In genomic region chr10:119198438-119198837, GRCh38 we compare ENCODE assay signal across 9 cellular contexts. TPM values are rescaled to one million over a fixed set of nuclear protein-coding genes. Genes with fewer than 3 reads are reported as not detected.
DNase-seq lines count a peak whose midpoint lies in the region; ATAC-seq, FAIRE-seq and TF ChIP-seq lines count a peak whose summit lies in the region.
"Had no signal": no experiment of that assay in that cellular context is flagged by ENCODE, and none has a peak within 500 bp of the region (broad histone marks: within the 10 kb centered on the region; RNA-seq: fewer than 3 reads in every experiment).

No MANE protein-coding gene starts in this region.

- H3K9me3 Mint-ChIP-seq in astrocyte (ENCODE audit: unreplicated experiment) = no peaks in the 10 kb centered on the region

- TF ChIP-seq CTCF in MM.1S (IDR thresholded peaks at IDR 0.05; ENCODE audit: low read length) = peak; percentile 64
- TF ChIP-seq CTCF in astrocyte (IDR thresholded peaks at IDR 0.05; ENCODE audit: insufficient read depth, low read depth, low read length) = peak; percentile 12

- no peak overlapping the region for H2BK15ac ChIP-seq in mesenchymal stem cell (ENCODE audit: low read depth, poor library complexity, severe bottlenecking)

- no peak overlapping the region for H2AK5ac ChIP-seq in mesenchymal stem cell (ENCODE audit: low read length, severe bottlenecking)

- H3K4me3 Mint-ChIP-seq in astrocyte (ENCODE audit: unreplicated experiment) = no peak overlapping the region

- no peak for ATAC-seq in HG03280 (IDR thresholded peaks at IDR 0.05; ENCODE audit: unreplicated experiment)

- no peak overlapping the region; the same call in 1 of the 2 replicates for H3K4me3 ChIP-seq in MM.1S (ENCODE audit: low read length)
- no peak overlapping the region for H3K4me3 ChIP-seq in astrocyte (ENCODE audit: insufficient read depth, low read depth, low read length)
- no peak overlapping the region for H3K4me3 ChIP-seq in mesenchymal stem cell (ENCODE audit: insufficient read depth in 1 of 2, low read depth in 1 of 2, low read length in 2 of 2)

- FAIRE-seq in astrocyte (lab: Jason Lieb, UNC) = no peak

- no peak overlapping the region for H2BK5ac ChIP-seq in mesenchymal stem cell (ENCODE audit: low read depth, low read length, poor library complexity, severe bottlenecking)

- peak overlapping the region; percentile 80 for H3K27ac Mint-ChIP-seq in astrocyte (ENCODE audit: unreplicated experiment)

- H3K27me3 ChIP-seq in MM.1S (replicated peaks; ENCODE audit: insufficient read depth, low read length) (no peaks in the 10 kb centered on the region), astrocyte (ENCODE audit: insufficient read depth, low read length) (peaks cover 4% of the 10 kb centered on the region), mesenchymal stem cell (ENCODE audit: control insufficient read depth in 1 of 2, insufficient read depth in 1 of 2, low read length in 2 of 2) (peaks cover 0 to 5% of the 10 kb centered on the region in 2 experiments)

- no peak overlapping the region for H3K18ac ChIP-seq in mesenchymal stem cell (ENCODE audit: low read depth in 1 of 2, low read length in 2 of 2)

- no peaks in the 10 kb centered on the region for H3K9me2 ChIP-seq in MM.1S (replicated peaks; ENCODE audit: insufficient read depth, low read length)

- H3K79me1 ChIP-seq in mesenchymal stem cell (replicated peaks; ENCODE audit: low read length, poor library complexity, severe bottlenecking) = no peaks in the 10 kb centered on the region

- H3K4ac ChIP-seq in mesenchymal stem cell (ENCODE audit: low read depth in 1 of 2, low read length in 2 of 2) = peak overlapping the region; percentile 57 to 70

- H3K4me1 Mint-ChIP-seq in astrocyte (ENCODE audit: low read depth, unreplicated experiment) = peaks cover 8% of the 10 kb centered on the region

- H3F3A ChIP-seq in MM.1S (ENCODE audit: insufficient read depth, low read length) = no peaks in the 10 kb centered on the region

- no peak overlapping the region for H3K27ac ChIP-seq in MM.1S (ENCODE audit: low read length)
- H3K27ac ChIP-seq in astrocyte (ENCODE audit: low read depth, low read length) = no peak overlapping the region
- H3K27ac ChIP-seq in mesenchymal stem cell (ENCODE audit: low read length, poor library complexity, severe bottlenecking) = no peak overlapping the region

- H2BK12ac ChIP-seq in mesenchymal stem cell (ENCODE audit: low read length in 2 of 2) = peak overlapping the region in 1 of 2 experiments; percentile 15

- H3K14ac ChIP-seq in mesenchymal stem cell (ENCODE audit: low read length in 2 of 2) = no peak overlapping the region

- no peak overlapping the region for H2BK120ac ChIP-seq in mesenchymal stem cell (ENCODE audit: low read depth, low read length)

- WGBS in mesenchymal stem cell = 45% methylated on average over 6 of the region's 7 CpGs

- H3K36me3 ChIP-seq in MM.1S (replicated peaks; ENCODE audit: insufficient read depth, low read length) (no peaks in the 10 kb centered on the region), astrocyte (ENCODE audit: insufficient read depth, low read length) (no peaks in the 10 kb centered on the region), mesenchymal stem cell (ENCODE audit: control insufficient read depth in 1 of 2, insufficient read depth in 2 of 2, low read depth in 1 of 2, low read length in 2 of 2) (no peaks in the 10 kb centered on the region)

- peak overlapping the region; percentile 23; the same call in 1 of the 2 replicates for H3K4me2 ChIP-seq in MM.1S (ENCODE audit: low read depth, low read length)
- H3K4me2 ChIP-seq in astrocyte (ENCODE audit: low read length) = no peak overlapping the region
- H3K4me2 ChIP-seq in mesenchymal stem cell (ENCODE audit: low read length, poor library complexity, severe bottlenecking) = no peak overlapping the region

- no peak overlapping the region for H3K23ac ChIP-seq in mesenchymal stem cell (ENCODE audit: low read length in 2 of 2)

- peaks cover 17% of the 10 kb centered on the region for H3K27me3 Mint-ChIP-seq in astrocyte (ENCODE audit: low read depth, unreplicated experiment)

- H4K8ac ChIP-seq in mesenchymal stem cell (ENCODE audit: low read length) = no peak overlapping the region

- no peak overlapping the region; the same call in 1 of the 2 replicates for H2AFZ ChIP-seq in MM.1S (ENCODE audit: low read length)
- H2AFZ ChIP-seq in astrocyte (ENCODE audit: low read depth, low read length) = no peak overlapping the region
- no peak overlapping the region for H2AFZ ChIP-seq in mesenchymal stem cell (ENCODE audit: low read depth, low read length)

- H3K36me3 Mint-ChIP-seq in astrocyte (ENCODE audit: low read depth, unreplicated experiment) = no peaks in the 10 kb centered on the region

- H3K9me3 ChIP-seq in MM.1S (replicated peaks; ENCODE audit: insufficient read depth, low read length) (no peaks in the 10 kb centered on the region), astrocyte (ENCODE audit: insufficient read depth, low read depth, low read length) (no peaks in the 10 kb centered on the region), mesenchymal stem cell (ENCODE audit: control insufficient read depth, low read length) (no peaks in the 10 kb centered on the region)

- H3K9ac ChIP-seq in MM.1S (ENCODE audit: low read length) (no peak overlapping the region), astrocyte (ENCODE audit: low read length) (no peak overlapping the region), mesenchymal stem cell (ENCODE audit: low read length) (peak overlapping the region; percentile 0)

- no peak overlapping the region for H4K91ac ChIP-seq in mesenchymal stem cell (ENCODE audit: low read length)

- DNase-seq in EL (peak; percentile 34), MM.1S (peak; percentile 40), astrocyte (ENCODE audit: low read depth) (no peak), mesenchymal stem cell (no peak), foreskin melanocyte (no peak), GF-D8 (lab: John Stamatoyannopoulos, UW) (no peak), kidney tubule cell (ENCODE audit: low spot score) (no peak)
- DNase-seq: kidney glomerular epithelial cell had no signal

- H3K4me1 ChIP-seq in MM.1S (ENCODE audit: low read length) = no peaks in the 10 kb centered on the region
- H3K4me1 ChIP-seq in astrocyte (ENCODE audit: insufficient read depth, low read length) = peaks cover 15% of the 10 kb centered on the region
- H3K4me1 ChIP-seq in mesenchymal stem cell (ENCODE audit: control insufficient read depth, insufficient read depth, low read depth, low read length) = peaks cover 1% of the 10 kb centered on the region

- H4K20me1 ChIP-seq in MM.1S (ENCODE audit: insufficient read depth, low read length) (no peaks in the 10 kb centered on the region), astrocyte (ENCODE audit: insufficient read depth, low read length) (no peaks in the 10 kb centered on the region)

- H3K79me2 ChIP-seq in MM.1S (ENCODE audit: low read length) = no peaks in the 10 kb centered on the region
- H3K79me2 ChIP-seq in astrocyte (ENCODE audit: insufficient read depth, low read length) = no peaks in the 10 kb centered on the region

RNA-seq across cellular contexts. Expression of gene GRK5, which starts 8.9 kb away (rescaled TPM):
- total RNA-seq in astrocyte = 6.8 and 8.5 TPM in 2 replicates
- polyA plus RNA-seq in mesenchymal stem cell (2013, experiment 1 of 2) = 56.5 TPM
- polyA plus RNA-seq in mesenchymal stem cell (2013, experiment 2 of 2) = 57.3 TPM

RNA-seq across cellular contexts. Expression of gene PRDX3, which starts 19.8 kb away (rescaled TPM):
- 118 and 127 TPM in 2 replicates for total RNA-seq in astrocyte
- polyA plus RNA-seq in mesenchymal stem cell (2013, experiment 1 of 2) = 95.8 TPM
- 97.4 TPM for polyA plus RNA-seq in mesenchymal stem cell (2013, experiment 2 of 2)

RNA-seq across cellular contexts. Expression of gene SFXN4, which starts 32.9 kb away (rescaled TPM):
- 16.7 and 16.9 TPM in 2 replicates for total RNA-seq in astrocyte
- polyA plus RNA-seq in mesenchymal stem cell (2013, experiment 1 of 2) = 14.4 TPM
- polyA plus RNA-seq in mesenchymal stem cell (2013, experiment 2 of 2) = 17.1 TPM

Comparison
In these comparisons a context has a peak if more than half of its experiments do, and no peak if none do; other contexts are left out.
1. DNase-seq: peak in EL (single experiment) and MM.1S (single experiment); none in astrocyte (single experiment), mesenchymal stem cell (single experiment), foreskin melanocyte (single experiment), GF-D8 (single experiment) and kidney tubule cell (single experiment).